23 cellular contexts compared by ENCODE assay signal in genomic region chr2:207126724-207127314, GRCh38. TPM values are rescaled to one million over a fixed set of nuclear protein-coding genes. Genes with fewer than 3 reads are reported as not detected.
DNase-seq lines count a peak whose midpoint lies in the region; ATAC-seq, FAIRE-seq and TF ChIP-seq lines count a peak whose summit lies in the region.
"Had no signal": no experiment of that assay in that cellular context is flagged by ENCODE, and none has a peak within 500 bp of the region (broad histone marks: within the 10 kb centered on the region; RNA-seq: fewer than 3 reads in every experiment).

No MANE protein-coding gene starts in this region.

- no peak for TF ChIP-seq POLR2A in H54 (IDR thresholded peaks at IDR 0.05; ENCODE audit: low read depth, low read length)

- ATAC-seq in foreskin keratinocyte = peak; percentile 49
- no peak for ATAC-seq in T-helper 17 cell
- ATAC-seq: stimulated activated naive B cell treated with anti-CD40 and anti-IgM and Interleukin-4, amounts not matched to agents 10 μg/mL and 1 μg/mL and 100 μg/mL, for 72 hours had no signal

- H3K4me3 Mint-ChIP-seq in T-helper 17 cell = no peak overlapping the region
- H3K4me3 Mint-ChIP-seq: stimulated activated naive B cell treated with anti-CD40 and anti-IgM and Interleukin-4, amounts not matched to agents 10 μg/mL and 1 μg/mL and 100 μg/mL, for 72 hours had no signal

- DNase-seq in AG10803 (ENCODE audit: low read depth) (peak; percentile 39), H54 (ENCODE audit: insufficient read length, low spot score) (no peak), adipocyte (ENCODE audit: low read depth) (peak; percentile 35), foreskin keratinocyte (no peak), NCI-H226 (no peak), T-helper 17 cell (no peak), NCI-H1092 (lab: John Stamatoyannopoulos, UW) (no peak)
- DNase-seq: activated CD4-positive, alpha-beta T cell treated with anti-CD3 and anti-CD28 coated beads for 1 hour; amygdala; BE2C; Caco-2; cerebellar nuclear complex; effector CD8-positive, alpha-beta T cell; esophagus squamous epithelium; hypothalamus; kidney; NCI-H774; occipital lobe; PC-9; stimulated activated naive B cell treated with anti-CD40 and anti-IgM and Interleukin-4, amounts not matched to agents 10 μg/mL and 1 μg/mL and 100 μg/mL, for 72 hours; T1000 had no signal

- no peak overlapping the region for H3K27ac ChIP-seq in foreskin keratinocyte
- H3K27ac ChIP-seq: esophagus squamous epithelium, PC-9, right atrium auricular region, SK-N-MC had no signal

- H3K4me1 ChIP-seq in adipocyte (ENCODE audit: control insufficient read depth, insufficient read depth, low read length) (peaks cover 48% of the 10 kb centered on the region), foreskin keratinocyte (peaks cover 42% of the 10 kb centered on the region)
- H3K4me1 ChIP-seq: Caco-2 had no signal

- TF ChIP-seq CTCF in AG10803 (conservative IDR thresholded peaks at IDR 0.05; ENCODE audit: low read length) (no peak), foreskin keratinocyte (conservative IDR thresholded peaks at IDR 0.05) (no peak)

- peaks cover 17% of the 10 kb centered on the region for H3K36me3 ChIP-seq in adipocyte (ENCODE audit: control insufficient read depth, insufficient read depth, low read length, severe bottlenecking)

- peaks cover 10% of the 10 kb centered on the region for H3K36me3 Mint-ChIP-seq in T-helper 17 cell (ENCODE audit: low read depth)

- H3K27me3 ChIP-seq in adipocyte (replicated peaks; ENCODE audit: control insufficient read depth, insufficient read depth, low read length) (no peaks in the 10 kb centered on the region), foreskin keratinocyte (no peaks in the 10 kb centered on the region)
- H3K27me3 ChIP-seq: BE2C, esophagus squamous epithelium, right atrium auricular region had no signal

- no peaks in the 10 kb centered on the region for H3K27me3 Mint-ChIP-seq in T-helper 17 cell
- H3K27me3 Mint-ChIP-seq: stimulated activated naive B cell treated with anti-CD40 and anti-IgM and Interleukin-4, amounts not matched to agents 10 μg/mL and 1 μg/mL and 100 μg/mL, for 72 hours had no signal

- H3K9me3 ChIP-seq in adipocyte (ENCODE audit: control insufficient read depth, low read length) (no peaks in the 10 kb centered on the region), T-helper 17 cell (ENCODE audit: control insufficient read depth, low read length, poor library complexity, severe bottlenecking) (peaks cover 2% of the 10 kb centered on the region)
- H3K9me3 ChIP-seq: BE2C, Caco-2, esophagus squamous epithelium had no signal

- H3K27ac Mint-ChIP-seq in T-helper 17 cell = no peak overlapping the region
- H3K27ac Mint-ChIP-seq: stimulated activated naive B cell treated with anti-CD40 and anti-IgM and Interleukin-4, amounts not matched to agents 10 μg/mL and 1 μg/mL and 100 μg/mL, for 72 hours had no signal

- H3K4me3 ChIP-seq in AG10803 (ENCODE audit: low read length) (no peak overlapping the region), adipocyte (ENCODE audit: low read length) (no peak overlapping the region)
- H3K4me3 ChIP-seq: esophagus squamous epithelium, PC-9, right atrium auricular region, SK-N-MC had no signal

- H3K9ac ChIP-seq in adipocyte (ENCODE audit: low read length) = no peak overlapping the region

- peaks cover 29% of the 10 kb centered on the region for H3K4me1 Mint-ChIP-seq in T-helper 17 cell

- FAIRE-seq in H54 (lab: Jason Lieb, UNC) = peak; percentile 27
- FAIRE-seq: kidney had no signal

RNA-seq across cellular contexts. Expression of gene KLF7, which starts 38.9 kb away (rescaled TPM):
- total RNA-seq in foreskin keratinocyte = 32.3 and 40.6 TPM in 2 replicates
- 6.3 and 6.7 TPM in 2 replicates for polyA plus RNA-seq in foreskin keratinocyte
- 10 to 100 TPM; 38.1 to 53.3 TPM for total RNA-seq in T-helper 17 cell

Comparison
In these comparisons a context has a peak if more than half of its experiments do, and no peak if none do; other contexts are left out.
1. DNase-seq: peak in AG10803 (single experiment) and adipocyte (single experiment); none in H54 (single experiment), foreskin keratinocyte (0 of 2), NCI-H226 (single experiment), T-helper 17 cell (0 of 3) and NCI-H1092 (single experiment).